Comparison of ENCODE assay signal across 8 cellular contexts in the genomic region with DNA sequence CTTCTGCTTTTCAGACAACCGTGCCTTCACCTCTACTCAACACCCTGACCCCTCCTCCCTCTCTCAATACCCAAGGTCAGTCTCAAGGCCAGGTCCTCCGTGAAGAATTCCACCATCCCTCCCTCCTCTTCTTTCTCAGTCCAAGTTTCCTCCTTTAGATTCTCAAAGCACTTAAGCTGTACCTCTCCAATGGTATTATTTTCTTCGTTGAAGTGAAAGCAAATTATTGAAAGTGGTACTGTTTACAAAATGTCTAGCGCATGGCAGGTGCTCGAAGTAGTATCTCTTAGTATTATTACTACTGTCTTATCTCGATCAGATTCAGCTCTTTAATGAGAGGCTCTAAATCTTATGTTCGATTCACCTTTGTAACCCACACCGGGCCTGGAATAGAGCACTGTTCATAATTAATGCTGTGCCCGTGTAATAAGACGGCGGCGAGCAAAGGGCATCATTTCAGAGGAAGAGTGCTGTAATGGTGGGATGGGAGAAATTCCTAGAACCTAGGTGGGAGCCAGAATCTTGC. TPM values are rescaled to one million over a fixed set of nuclear protein-coding genes. Genes with fewer than 3 reads are reported as not detected.
DNase-seq lines count a peak whose midpoint lies in the region; ATAC-seq and TF ChIP-seq lines count a peak whose summit lies in the region.

No MANE protein-coding gene starts in this region.

- no CpG with 5 or more reads among the region's 12 CpGs for WGBS in trophoblast cell (ENCODE audit: extremely low coverage, insufficient coverage, insufficient read length)

- peak overlapping the region; percentile 62 for H3K9ac ChIP-seq in PC-3 (ENCODE audit: low read length)
- no peak overlapping the region for H3K9ac ChIP-seq in trophoblast cell (ENCODE audit: low read length)

- no peak overlapping the region for H3K23ac ChIP-seq in trophoblast cell (ENCODE audit: low read length)

- H3K9me2 ChIP-seq in PC-3 (replicated peaks; ENCODE audit: low read length): no peaks in the 10 kb centered on the region

- no peak overlapping the region for H3K4ac ChIP-seq in trophoblast cell (ENCODE audit: low read depth, low read length)

- peaks cover 42% of the 10 kb centered on the region for H3K79me2 ChIP-seq in PC-3 (ENCODE audit: low read length)
- peaks cover 10% of the 10 kb centered on the region for H3K79me2 ChIP-seq in trophoblast cell (ENCODE audit: control insufficient read depth, insufficient read depth, low read length, poor library complexity)

- no peak for TF ChIP-seq CTCF in GM12875 (IDR thresholded peaks at IDR 0.05; ENCODE audit: borderline replicate concordance, insufficient read depth, low read depth, low read length)
- no peak for TF ChIP-seq CTCF in PC-3 (conservative IDR thresholded peaks at IDR 0.05; ENCODE audit: low read depth, low read length)
- no peak for TF ChIP-seq CTCF in epithelial cell of proximal tubule (conservative IDR thresholded peaks at IDR 0.05; ENCODE audit: low read depth, low read length)

- H3K4me2 ChIP-seq in PC-3 (ENCODE audit: low read length): peak overlapping the region; percentile 88
- H3K4me2 ChIP-seq in trophoblast cell (ENCODE audit: low read length): peak overlapping the region; percentile 82

- TSS peak; percentile 85 for BruUV-seq in PC-3 (replicated peaks; lab: Mats Ljungman, UMichigan)

- H3F3A ChIP-seq in PC-3 (ENCODE audit: low read length, unreplicated experiment): no peaks in the 10 kb centered on the region

- peak overlapping the region; percentile 74 for H4K12ac ChIP-seq in trophoblast cell (ENCODE audit: low read depth, low read length)

- H3K36me3 ChIP-seq in PC-3 (ENCODE audit: low read depth, low read length) (no peaks in the 10 kb centered on the region), trophoblast cell (ENCODE audit: control insufficient read depth in 1 of 2, insufficient read depth in 2 of 2, low read length in 2 of 2) (peaks cover 0 to 2% of the 10 kb centered on the region in 2 experiments)

- H3K9me3 ChIP-seq in PC-3 (ENCODE audit: low read length) (no peaks in the 10 kb centered on the region), trophoblast cell (ENCODE audit: insufficient read depth, low read depth, low read length) (no peaks in the 10 kb centered on the region)

- peak overlapping the region; percentile 46 for H3K14ac ChIP-seq in trophoblast cell (ENCODE audit: low read length)

- no peak overlapping the region for H3K18ac ChIP-seq in trophoblast cell (ENCODE audit: low read length)

- H3K79me1 ChIP-seq in trophoblast cell (ENCODE audit: low read length): peaks cover 4% of the 10 kb centered on the region

- H2BK5ac ChIP-seq in trophoblast cell (ENCODE audit: low read depth, low read length, poor library complexity): no peak overlapping the region

- CTCF ChIA-PET in PC-3 (lab: Charles Lee): interaction anchor here (1.1 to 1.5 kb wide), 5 partner anchors 20 to 132 kb away, joined by 3 to 12 read pairs (median 5); a partner anchor contains a TSS

- no peak overlapping the region for H2BK12ac ChIP-seq in trophoblast cell (ENCODE audit: low read length)

- H2BK120ac ChIP-seq in trophoblast cell (ENCODE audit: insufficient read depth, low read length, poor library complexity): no peak overlapping the region

- peak overlapping the region; percentile 95 for H4K8ac ChIP-seq in trophoblast cell (ENCODE audit: low read depth, low read length)

- H3K27me3 ChIP-seq in PC-3 (ENCODE audit: low read length): no peaks in the 10 kb centered on the region
- no peaks in the 10 kb centered on the region for H3K27me3 ChIP-seq in trophoblast cell (ENCODE audit: insufficient read depth, low read length)

- ATAC-seq in PC-3 (peak; percentile 8), HG03354 (IDR thresholded peaks at IDR 0.05; ENCODE audit: poor library complexity, severe bottlenecking, unreplicated experiment) (no peak), GM21381 (IDR thresholded peaks at IDR 0.05; ENCODE audit: unreplicated experiment) (no peak)

- no peak overlapping the region for H4K91ac ChIP-seq in trophoblast cell (ENCODE audit: low read depth, low read length)

- peaks cover 16% of the 10 kb centered on the region; the same call in 1 of the 2 replicates for H4K20me1 ChIP-seq in PC-3 (ENCODE audit: low read length)

- peaks cover 18% of the 10 kb centered on the region for H3K4me1 ChIP-seq in PC-3 (ENCODE audit: insufficient read depth, low read length)
- peaks cover 2 to 8% of the 10 kb centered on the region in 2 experiments for H3K4me1 ChIP-seq in trophoblast cell (ENCODE audit: control insufficient read depth in 1 of 2, insufficient read depth in 2 of 2, low read length in 2 of 2)

- H3K27ac ChIP-seq in PC-3 (ENCODE audit: low read length): no peak overlapping the region
- no peak overlapping the region for H3K27ac ChIP-seq in trophoblast cell (ENCODE audit: low read depth, low read length)

- H3K4me3 ChIP-seq in GM12875 (ENCODE audit: low read depth, low read length) (peak overlapping the region; percentile 60), PC-3 (ENCODE audit: low read length) (peak overlapping the region; percentile 88), epithelial cell of proximal tubule (ENCODE audit: low read depth, low read length) (peak overlapping the region; percentile 85), trophoblast cell (ENCODE audit: low read depth, low read length) (peak overlapping the region; percentile 41)

- peak overlapping the region; percentile 98 for H2AFZ ChIP-seq in PC-3 (ENCODE audit: low read length)
- H2AFZ ChIP-seq in trophoblast cell (ENCODE audit: insufficient read depth, low read length, poor library complexity): peak overlapping the region; percentile 85

- DNase-seq in PC-3 (no peak), epithelial cell of proximal tubule (ENCODE audit: low read depth) (no peak), trophoblast cell (no peak), middle frontal gyrus (ENCODE audit: extremely low spot score, low spot score) (no peak), NOMO-1 treated with DMSO at 0.1 percent for 48 hours (lab: John Stamatoyannopoulos, UW; ENCODE audit: unreplicated experiment) (no peak)

- intact Hi-C loops in PC-3 (cut with micrococcal nuclease): loop anchor here (1.0 kb wide), 1 partner anchor 37 kb away; a partner anchor contains a TSS

- POLR2A ChIA-PET in PC-3 (lab: Charles Lee; ENCODE audit: unreplicated experiment): interaction anchor here (0.6 to 1.4 kb wide), 6 partner anchors 11 to 304 kb away, joined by 3 to 10 read pairs (median 4); a partner anchor contains a TSS

- H2AK5ac ChIP-seq in trophoblast cell (ENCODE audit: low read length): no peak overlapping the region

RNA-seq across cellular contexts. Expression of a gene that starts 0.6 kb away (rescaled TPM):
- total RNA-seq in PC-3 (2014; rRNA removed) (28.0 and 30.4 TPM in 2 replicates), epithelial cell of proximal tubule (17.1 and 19.1 TPM in 2 replicates)
- 32.2 and 33.1 TPM in 2 replicates for polyA plus RNA-seq in trophoblast cell (2013)

RNA-seq across cellular contexts. Expression of a gene that starts 36.9 kb away (rescaled TPM):
- total RNA-seq in PC-3 (2014; rRNA removed) (52.0 and 62.0 TPM in 2 replicates), epithelial cell of proximal tubule (9.2 and 27.9 TPM in 2 replicates)
- polyA plus RNA-seq in trophoblast cell (2013): 44.8 and 45.5 TPM in 2 replicates
